In the genomic region with DNA sequence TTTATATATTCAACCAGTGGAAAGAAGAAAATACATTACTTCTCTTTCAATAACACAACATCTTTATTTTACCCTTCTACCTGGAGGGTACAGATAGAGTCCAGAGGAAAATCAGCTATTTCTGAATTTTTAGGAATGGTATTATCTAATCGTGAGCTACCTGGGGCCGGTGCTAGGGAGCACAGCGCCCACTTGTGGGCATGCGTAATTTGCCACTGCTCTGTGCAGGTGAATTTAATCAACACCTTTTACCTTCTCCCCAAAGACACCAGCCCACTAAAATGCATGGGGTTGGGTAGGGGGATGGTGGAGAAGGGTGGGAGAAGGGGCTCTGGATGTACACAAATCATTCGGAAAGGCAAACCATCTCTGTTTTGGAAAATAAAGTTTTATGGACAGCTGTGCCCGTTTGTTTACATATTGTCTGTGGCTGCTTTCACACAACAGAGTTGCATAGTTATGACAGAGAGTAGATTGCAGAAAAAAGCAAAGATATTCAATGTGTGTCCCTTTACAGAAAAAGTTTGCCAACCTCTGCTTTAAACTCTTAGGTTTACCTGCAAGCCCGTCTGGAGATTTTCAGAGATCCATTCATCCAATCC, we compare ENCODE assay signal across 10 cellular contexts. TPM values are rescaled to one million over a fixed set of nuclear protein-coding genes. Genes with fewer than 3 reads are reported as not detected.
A peak's percentile ranks its signal among the peaks of the same experiment; 100 is the strongest.
DNase-seq lines count a peak whose midpoint lies in the region; ATAC-seq and TF ChIP-seq lines count a peak whose summit lies in the region.
"Had no signal": no experiment of that assay in that cellular context is flagged by ENCODE, and none has a peak within 500 bp of the region (broad histone marks: within the 10 kb centered on the region; RNA-seq: fewer than 3 reads in every experiment).

No MANE protein-coding gene starts in this region.

- ATAC-seq in GM21367 (IDR thresholded peaks at IDR 0.05; ENCODE audit: unreplicated experiment) (peak; percentile 74), upper lobe of left lung (ENCODE audit: low FRiP score in 2 of 2) (peak in 1 of 2 donors; percentile 49), GM21717 (IDR thresholded peaks at IDR 0.05; ENCODE audit: unreplicated experiment) (no peak)

- H3K27me3 Mint-ChIP-seq in endothelial cell (ENCODE audit: unreplicated experiment): no peaks in the 10 kb centered on the region
- H3K27me3 Mint-ChIP-seq: stimulated activated naive CD8-positive, alpha-beta T cell treated with anti-CD3 and anti-CD28 coated beads, Interleukin-15, Interleukin-2, amounts not matched to agents 100 ng/mL and 50 ng/mL, for 24 hours had no signal

- no peak overlapping the region for H3K27ac ChIP-seq in upper lobe of left lung
- no peak overlapping the region for H3K27ac ChIP-seq in effector memory CD4-positive, alpha-beta T cell (ENCODE audit: insufficient read depth, low read length, poor library complexity, severe bottlenecking)
- H3K27ac ChIP-seq: SJCRH30 had no signal

- no peak for TF ChIP-seq POLR2A in upper lobe of left lung (IDR thresholded peaks at IDR 0.05)

- H3K9me3 ChIP-seq in upper lobe of left lung: no peaks in the 10 kb centered on the region
- H3K9me3 ChIP-seq in effector memory CD4-positive, alpha-beta T cell (ENCODE audit: control insufficient read depth, low read length): no peaks in the 10 kb centered on the region
- H3K9me3 ChIP-seq: SJCRH30 had no signal

- no peak overlapping the region for H3K4me3 ChIP-seq in upper lobe of left lung
- no peak overlapping the region for H3K4me3 ChIP-seq in effector memory CD4-positive, alpha-beta T cell (ENCODE audit: insufficient read depth, low read depth, low read length, poor library complexity, severe bottlenecking)
- H3K4me3 ChIP-seq: SJCRH30 had no signal

- TF ChIP-seq CTCF in GM10266 (IDR thresholded peaks at IDR 0.05; ENCODE audit: control insufficient read depth, insufficient read depth, low read depth, missing control alignments): peak; percentile 86
- peak; percentile 83 for TF ChIP-seq CTCF in endothelial cell (IDR thresholded peaks at IDR 0.05; ENCODE audit: unreplicated experiment)
- TF ChIP-seq CTCF in upper lobe of left lung (IDR thresholded peaks at IDR 0.05): peak in 5 of 6 experiments; percentile 15 to 49 (median 38)

- H3K36me3 Mint-ChIP-seq in endothelial cell (ENCODE audit: low read depth, unreplicated experiment): no peaks in the 10 kb centered on the region

- H3K27ac Mint-ChIP-seq in endothelial cell (ENCODE audit: unreplicated experiment): no peak overlapping the region
- H3K27ac Mint-ChIP-seq: stimulated activated naive CD8-positive, alpha-beta T cell treated with anti-CD3 and anti-CD28 coated beads, Interleukin-15, Interleukin-2, amounts not matched to agents 100 ng/mL and 50 ng/mL, for 24 hours had no signal

- H3K36me3 ChIP-seq in upper lobe of left lung: no peaks in the 10 kb centered on the region
- H3K36me3 ChIP-seq in effector memory CD4-positive, alpha-beta T cell (ENCODE audit: control insufficient read depth, insufficient read depth, low read length): no peaks in the 10 kb centered on the region
- H3K36me3 ChIP-seq: SJCRH30 had no signal

- H3K9me3 Mint-ChIP-seq in endothelial cell (ENCODE audit: unreplicated experiment): no peaks in the 10 kb centered on the region
- H3K9me3 Mint-ChIP-seq: stimulated activated naive CD8-positive, alpha-beta T cell treated with anti-CD3 and anti-CD28 coated beads, Interleukin-15, Interleukin-2, amounts not matched to agents 100 ng/mL and 50 ng/mL, for 24 hours had no signal

- H3K4me1 Mint-ChIP-seq in endothelial cell (ENCODE audit: unreplicated experiment): no peaks in the 10 kb centered on the region

- no peak overlapping the region for H3K4me3 Mint-ChIP-seq in endothelial cell (ENCODE audit: unreplicated experiment)
- H3K4me3 Mint-ChIP-seq: stimulated activated naive CD8-positive, alpha-beta T cell treated with anti-CD3 and anti-CD28 coated beads, Interleukin-15, Interleukin-2, amounts not matched to agents 100 ng/mL and 50 ng/mL, for 24 hours had no signal

- DNase-seq in GM10266 (ENCODE audit: extremely low spot score) (peak; percentile 21), NCI-H1694 treated with DMSO at 0.1 percent for 48 hours (lab: John Stamatoyannopoulos, UW) (peak; percentile 5), endothelial cell (ENCODE audit: low spot score) (peak; percentile 57), upper lobe of left lung (peak in 1 of 2 donors; percentile 31), putamen (ENCODE audit: low spot score) (no peak)
- DNase-seq in effector memory CD4-positive, alpha-beta T cell: no peak

- 30 to 38% methylated on average over 7 of the region's 7 CpGs for WGBS in upper lobe of left lung, 2 donors

- no peaks in the 10 kb centered on the region for H3K27me3 ChIP-seq in upper lobe of left lung
- H3K27me3 ChIP-seq in effector memory CD4-positive, alpha-beta T cell (replicated peaks; ENCODE audit: control insufficient read depth, insufficient read depth, low read length, poor library complexity, severe bottlenecking): no peaks in the 10 kb centered on the region
- H3K27me3 ChIP-seq: SJCRH30 had no signal

- H3K4me1 ChIP-seq in upper lobe of left lung: no peaks in the 10 kb centered on the region
- H3K4me1 ChIP-seq in effector memory CD4-positive, alpha-beta T cell (ENCODE audit: control insufficient read depth, insufficient read depth, low read length, poor library complexity, severe bottlenecking): no peaks in the 10 kb centered on the region
- H3K4me1 ChIP-seq: SJCRH30 had no signal

- no peak for TF ChIP-seq EP300 in upper lobe of left lung (IDR thresholded peaks at IDR 0.05)

RNA-seq across cellular contexts. Expression of gene DCC, which starts 51.5 kb away (rescaled TPM):
- total RNA-seq in endothelial cell (ENCODE audit: unreplicated experiment) (14.7 TPM), upper lobe of left lung (1 to 10 TPM in 3 of 6 donors, under 1 TPM in 3; 0.33 to 3.5 (median 1.0) TPM)

Comparison
In these comparisons a context has a peak if more than half of its experiments do, and no peak if none do; other contexts are left out.
1. DNase-seq: peak in GM10266 (single experiment), NCI-H1694 treated with DMSO at 0.1 percent for 48 hours (single experiment) and endothelial cell (single experiment); none in putamen (single experiment) and effector memory CD4-positive, alpha-beta T cell (0 of 3).
2. Peak in every context shown above with its lines, with median percentiles within 50 percentile points of each other: CTCF ChIP-seq.